In genomic region chr6:35297541-35298481, GRCh38 we compare ENCODE assay signal across 8 cellular contexts. TPM values are rescaled to one million over a fixed set of nuclear protein-coding genes. Genes with fewer than 3 reads are reported as not detected.
DNase-seq lines count a peak whose midpoint lies in the region; ATAC-seq, FAIRE-seq and TF ChIP-seq lines count a peak whose summit lies in the region.

TSS of gene DEF6 (plus strand) at chr6:35297818. CDS start at chr6:35297857, 39 bp downstream.

- no peak for FAIRE-seq in frontal cortex (lab: Jason Lieb, UNC)

- peak within 1 kb of the TSS; percentile 95 for H3K4me2 ChIP-seq in KMS-11

- H3K27ac ChIP-seq in KMS-11, result peak within 1 kb of the TSS; percentile 80
- peak within 1 kb of the TSS in 2 of 3 donors; percentile 16 to 30 for H3K27ac ChIP-seq in thyroid gland

- WGBS in thyroid gland, 2 donors, result 24 to 32% methylated on average over 11 to 21 of the region's 36 CpGs

- no peak for TF ChIP-seq POLR2A in thyroid gland (IDR thresholded peaks at IDR 0.05)

- H4K20me1 ChIP-seq in KMS-11 (ENCODE audit: insufficient read depth), result no peaks in the 10 kb centered on the region

- peaks cover 37% of the 10 kb centered on the region for H3K79me2 ChIP-seq in KMS-11 (ENCODE audit: insufficient read depth, low read depth)

- peaks cover 13% of the 10 kb centered on the region for H3K36me3 Mint-ChIP-seq in osteocyte (ENCODE audit: unreplicated experiment)

- intact Hi-C loops in thyroid gland (cut with DNase I), result loop anchor here (5.0 kb wide), 1 partner anchor 149 kb away; no protein-coding TSS in a partner anchor

- DNase-seq in DMS79 (lab: John Stamatoyannopoulos, UW) (peak; percentile 93), RPMI8226 (peak; percentile 93), frontal cortex (ENCODE audit: low spot score in 2 of 2) (peak; percentile 38 to 68), osteocyte (ENCODE audit: extremely low spot score, unreplicated experiment) (no peak), thyroid gland (peak; percentile 87 to 89)
- peak; percentile 82 for DNase-seq in activated T-helper 9 cell treated with anti-CD3 and anti-CD28 coated beads, Interleukin-2, amount 50 U/mL, for 16 hours (ENCODE audit: low read depth)

- peak within 1 kb of the TSS; percentile 55 for H2AFZ ChIP-seq in KMS-11 (ENCODE audit: low read depth)

- peak within 1 kb of the TSS; percentile 75 for H3K9ac ChIP-seq in KMS-11

- no peak within 1 kb of the TSS for H3K27ac Mint-ChIP-seq in osteocyte (ENCODE audit: unreplicated experiment)

- peaks cover 55% of the 10 kb centered on the region for H3K4me1 ChIP-seq in KMS-11 (ENCODE audit: low read depth, poor library complexity, severe bottlenecking)
- H3K4me1 ChIP-seq in thyroid gland, result peaks cover 4 to 16% of the 10 kb centered on the region in 2 donors

- peak; percentile 76 for ATAC-seq in GM21529 (IDR thresholded peaks at IDR 0.05; ENCODE audit: unreplicated experiment)

- no peaks in the 10 kb centered on the region for H3K27me3 Mint-ChIP-seq in osteocyte (ENCODE audit: unreplicated experiment)

- peaks cover 11% of the 10 kb centered on the region for H3K4me1 Mint-ChIP-seq in osteocyte (ENCODE audit: unreplicated experiment)

- H3K36me3 ChIP-seq in KMS-11 (ENCODE audit: insufficient read depth), result no peaks in the 10 kb centered on the region
- peaks cover 20 to 22% of the 10 kb centered on the region in 2 donors for H3K36me3 ChIP-seq in thyroid gland

- peak; percentile 66 for TF ChIP-seq CTCF in KMS-11 (conservative IDR thresholded peaks at IDR 0.05; ENCODE audit: low read depth, low read length)
- TF ChIP-seq CTCF in osteocyte (IDR thresholded peaks at IDR 0.05), result peak; percentile 69
- peak; percentile 22 to 95 (median 76) for TF ChIP-seq CTCF in thyroid gland (IDR thresholded peaks at IDR 0.05)

- H3K4me3 Mint-ChIP-seq in osteocyte (ENCODE audit: unreplicated experiment), result no peak within 1 kb of the TSS

- no peaks in the 10 kb centered on the region for H3K9me3 Mint-ChIP-seq in osteocyte (ENCODE audit: unreplicated experiment)

- no peak within 1 kb of the TSS for H3K4me3 ChIP-seq in KMS-11 (IDR thresholded peaks at IDR 0.05; ENCODE audit: insufficient read depth, low read depth, low read length)
- H3K4me3 ChIP-seq in thyroid gland (replicated peaks in 1 of 3), result peak within 1 kb of the TSS in 1 of 3 donors; percentile 14

- H3K9me3 ChIP-seq in thyroid gland, result no peaks in the 10 kb centered on the region

- H3K27me3 ChIP-seq in KMS-11 (ENCODE audit: insufficient read depth, low read depth) (no peaks in the 10 kb centered on the region), thyroid gland (no peaks in the 10 kb centered on the region)

RNA-seq across cellular contexts. Expression of gene DEF6, which starts in this region (rescaled TPM):
- total RNA-seq in frontal cortex (2.4 TPM), osteocyte (0.52 and 0.59 TPM in 2 replicates), thyroid gland (1 to 10 TPM; 5.2 to 9.3 (median 6.0) TPM)
